In the genomic region with DNA sequence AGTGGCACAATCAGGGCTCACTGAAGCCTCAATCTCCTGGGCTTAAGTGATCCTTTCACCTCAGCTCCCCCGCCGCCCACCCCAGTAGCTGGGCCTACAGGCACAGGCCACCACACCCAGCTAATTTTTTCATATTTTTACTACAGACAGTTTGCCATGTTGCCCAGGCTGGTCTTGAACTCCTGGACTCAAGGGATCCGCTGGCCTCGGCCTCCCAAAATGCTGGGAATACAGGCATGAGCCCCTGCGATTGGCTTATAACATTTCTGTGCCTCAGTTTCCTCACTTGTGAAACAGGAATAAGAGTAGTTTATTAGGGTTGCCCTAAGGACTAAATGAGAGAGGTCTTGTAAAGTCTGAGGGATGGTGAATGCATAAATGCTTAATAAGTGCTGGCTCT, we compare ENCODE assay signal across 25 cellular contexts. TPM values are rescaled to one million over a fixed set of nuclear protein-coding genes. Genes with fewer than 3 reads are reported as not detected.
DNase-seq lines count a peak whose midpoint lies in the region; ATAC-seq and TF ChIP-seq lines count a peak whose summit lies in the region.
"Had no signal": no experiment of that assay in that cellular context is flagged by ENCODE, and none has a peak within 500 bp of the region (broad histone marks: within the 10 kb centered on the region; RNA-seq: fewer than 3 reads in every experiment).

No MANE protein-coding gene starts in this region.

- DNase-seq in activated CD4-positive, alpha-beta T cell treated with anti-CD3 and anti-CD28 coated beads, Interleukin-2, amount 10 ng/mL, durations not matched to agents 24 days and 14 days, result no peak
- DNase-seq in activated CD4-positive, alpha-beta T cell treated with anti-CD3 and anti-CD28 coated beads for 1 hour, result no peak
- DNase-seq in glutamatergic neuron, result no peak
- DNase-seq in stomach, result no peak
- no peak for DNase-seq in BE2C
- DNase-seq in cardiac septum (ENCODE audit: low spot score), result no peak
- DNase-seq: 8988T; activated CD4-positive, alpha-beta T cell treated with anti-CD3 and anti-CD28 coated beads for 36 hours; activated CD8-positive, alpha-beta memory T cell treated with anti-CD3 and anti-CD28 coated beads for 24 hours; activated naive CD4-positive, alpha-beta T cell treated with anti-CD3 and anti-CD28 coated beads, Interleukin-2, amount 10 ng/mL, durations not matched to agents 7 days and 5 days; activated T-cell treated with anti-CD3 and anti-CD28 coated beads, Interleukin-2, amount 50 U/mL, for 24 hours; CD8-positive, alpha-beta T cell; central memory CD4-positive, alpha-beta T cell; naive thymus-derived CD4-positive, alpha-beta T cell; NCI-H1694; NCI-H510A treated with DMSO at 0.1 percent for 48 hours; stimulated activated CD4-positive, alpha-beta T cell treated with anti-CD3 and anti-CD28 coated beads, Interleukin-15, amount 100 ng/mL, for 24 hours; T-helper 1 cell; trophoblast cell had no signal

- H3K27me3 Mint-ChIP-seq in activated CD4-positive, alpha-beta T cell treated with anti-CD3 and anti-CD28 coated beads, Interleukin-2, amount 10 ng/mL, durations not matched to agents 24 days and 14 days, result peaks cover 28% of the 10 kb centered on the region
- peaks cover 5% of the 10 kb centered on the region for H3K27me3 Mint-ChIP-seq in glutamatergic neuron (ENCODE audit: unreplicated experiment)

- H3K36me3 Mint-ChIP-seq in activated CD4-positive, alpha-beta T cell treated with anti-CD3 and anti-CD28 coated beads, Interleukin-2, amount 10 ng/mL, durations not matched to agents 24 days and 14 days (ENCODE audit: low read depth), result no peaks in the 10 kb centered on the region
- H3K36me3 Mint-ChIP-seq in glutamatergic neuron (ENCODE audit: unreplicated experiment), result no peaks in the 10 kb centered on the region
- H3K36me3 Mint-ChIP-seq: activated naive CD4-positive, alpha-beta T cell treated with anti-CD3 and anti-CD28 coated beads, Interleukin-2, amount 10 ng/mL, durations not matched to agents 7 days and 5 days; CD8-positive, alpha-beta T cell; memory B cell; naive thymus-derived CD4-positive, alpha-beta T cell had no signal

- H3K27me3 ChIP-seq in stomach (peaks cover 0 to 11% (median 0%) of the 10 kb centered on the region in 3 donors), BE2C (no peaks in the 10 kb centered on the region)
- H3K27me3 ChIP-seq: ascending aorta, pancreas had no signal

- TF ChIP-seq EP300 in stomach (IDR thresholded peaks at IDR 0.05), result no peak

- H3K36me3 ChIP-seq in stomach (no peaks in the 10 kb centered on the region), BE2C (no peaks in the 10 kb centered on the region)
- H3K36me3 ChIP-seq: ascending aorta, pancreas had no signal

- H3K9me3 ChIP-seq in stomach (no peaks in the 10 kb centered on the region), BE2C (no peaks in the 10 kb centered on the region)
- H3K9me3 ChIP-seq: ascending aorta, pancreas had no signal

- TF ChIP-seq POLR2A in stomach (IDR thresholded peaks at IDR 0.05), result no peak

- H3K4me1 ChIP-seq in stomach, result peaks cover 7 to 21% (median 19%) of the 10 kb centered on the region in 4 donors
- H3K4me1 ChIP-seq in BE2C, result peaks cover 5% of the 10 kb centered on the region; the same call in 1 of the 2 replicates

- intact Hi-C loops in activated CD4-positive, alpha-beta T cell treated with anti-CD3 and anti-CD28 coated beads, Interleukin-2, amount 10 ng/mL, durations not matched to agents 24 days and 14 days (cut with micrococcal nuclease), result no loop called here
- intact Hi-C loops in stomach (cut with DNase I; ENCODE audit: low total_unique reads) (no loop called here), cardiac septum (cut with DNase I) (no loop called here)

- H3K27ac Mint-ChIP-seq in activated CD4-positive, alpha-beta T cell treated with anti-CD3 and anti-CD28 coated beads, Interleukin-2, amount 10 ng/mL, durations not matched to agents 24 days and 14 days, result no peak overlapping the region
- H3K27ac Mint-ChIP-seq in glutamatergic neuron (ENCODE audit: unreplicated experiment), result no peak overlapping the region
- H3K27ac Mint-ChIP-seq: activated CD4-positive, alpha-beta T cell treated with anti-CD3 and anti-CD28 coated beads for 36 hours; activated naive CD4-positive, alpha-beta T cell treated with anti-CD3 and anti-CD28 coated beads, Interleukin-2, amount 10 ng/mL, durations not matched to agents 7 days and 5 days; activated T-cell treated with anti-CD3 and anti-CD28 coated beads, Interleukin-2, amount 50 U/mL, for 24 hours; CD8-positive, alpha-beta T cell; memory B cell; naive thymus-derived CD4-positive, alpha-beta T cell had no signal

- H3K4me3 Mint-ChIP-seq in activated CD4-positive, alpha-beta T cell treated with anti-CD3 and anti-CD28 coated beads, Interleukin-2, amount 10 ng/mL, durations not matched to agents 24 days and 14 days, result peak overlapping the region; percentile 1
- peak overlapping the region; percentile 68 for H3K4me3 Mint-ChIP-seq in glutamatergic neuron (ENCODE audit: unreplicated experiment)
- H3K4me3 Mint-ChIP-seq: activated CD4-positive, alpha-beta T cell treated with anti-CD3 and anti-CD28 coated beads for 36 hours; activated naive CD4-positive, alpha-beta T cell treated with anti-CD3 and anti-CD28 coated beads, Interleukin-2, amount 10 ng/mL, durations not matched to agents 7 days and 5 days; activated T-cell treated with anti-CD3 and anti-CD28 coated beads, Interleukin-2, amount 50 U/mL, for 24 hours; CD8-positive, alpha-beta T cell; memory B cell had no signal

- peak overlapping the region in 3 of 4 donors; percentile 53 to 62 (median 62) for H3K4me3 ChIP-seq in stomach
- no peak overlapping the region for H3K4me3 ChIP-seq in BE2C (ENCODE audit: low read depth, low read length)

- TF ChIP-seq CTCF in VCaP (conservative IDR thresholded peaks at IDR 0.05), result no peak
- TF ChIP-seq CTCF in glutamatergic neuron (IDR thresholded peaks at IDR 0.05; ENCODE audit: partially characterized antibody, unreplicated experiment), result no peak
- TF ChIP-seq CTCF in stomach (IDR thresholded peaks at IDR 0.05), result no peak
- no peak for TF ChIP-seq CTCF in BE2C (IDR thresholded peaks at IDR 0.05; ENCODE audit: low read depth, low read length)

- H3K27ac ChIP-seq in VCaP, result peak overlapping the region; percentile 92
- peak overlapping the region in 2 of 5 donors; percentile 86 to 89 for H3K27ac ChIP-seq in stomach
- H3K27ac ChIP-seq: ascending aorta, pancreas had no signal

- no peaks in the 10 kb centered on the region for H3K4me1 Mint-ChIP-seq in activated CD4-positive, alpha-beta T cell treated with anti-CD3 and anti-CD28 coated beads, Interleukin-2, amount 10 ng/mL, durations not matched to agents 24 days and 14 days
- H3K4me1 Mint-ChIP-seq in glutamatergic neuron (ENCODE audit: low read depth, unreplicated experiment), result no peaks in the 10 kb centered on the region
- H3K4me1 Mint-ChIP-seq: memory B cell had no signal

- 80 to 92% (median 91%) methylated on average over 5 of the region's 5 CpGs for WGBS in stomach, 5 donors

- no peaks in the 10 kb centered on the region for H3K9me3 Mint-ChIP-seq in activated CD4-positive, alpha-beta T cell treated with anti-CD3 and anti-CD28 coated beads, Interleukin-2, amount 10 ng/mL, durations not matched to agents 24 days and 14 days
- no peaks in the 10 kb centered on the region for H3K9me3 Mint-ChIP-seq in glutamatergic neuron (ENCODE audit: unreplicated experiment)
- H3K9me3 Mint-ChIP-seq: activated naive CD4-positive, alpha-beta T cell treated with anti-CD3 and anti-CD28 coated beads, Interleukin-2, amount 10 ng/mL, durations not matched to agents 7 days and 5 days; activated T-cell treated with anti-CD3 and anti-CD28 coated beads, Interleukin-2, amount 50 U/mL, for 24 hours; CD8-positive, alpha-beta T cell; memory B cell had no signal

- no peak for ATAC-seq in HG03039 (IDR thresholded peaks at IDR 0.05; ENCODE audit: unreplicated experiment)
- ATAC-seq: activated CD4-positive, alpha-beta T cell treated with anti-CD3 and anti-CD28 coated beads for 36 hours; CD8-positive, alpha-beta T cell; naive thymus-derived CD4-positive, alpha-beta T cell had no signal

RNA-seq across cellular contexts. Expression of a gene that starts 1.2 kb away (rescaled TPM):
- not detected in 2 replicates for total RNA-seq in activated CD4-positive, alpha-beta T cell treated with anti-CD3 and anti-CD28 coated beads, Interleukin-2, amount 10 ng/mL, durations not matched to agents 24 days and 14 days
- 2.0 TPM for total RNA-seq in glutamatergic neuron (ENCODE audit: unreplicated experiment)
- total RNA-seq in stomach, result 1 to 10 TPM in 2 of 5 donors, under 1 TPM in 1, not detected in 2; 0.89 to 6.2 (median 1.7) TPM
- polyA plus RNA-seq in stomach, result under 1 TPM; 0.31 to 0.76 (median 0.60) TPM
- polyA plus RNA-seq in BE2C (2012; ENCODE audit: insufficient read depth, insufficient read length, low read depth), result 3.0 TPM
- total RNA-seq in cardiac septum, result 0.22 TPM
- total RNA-seq: activated CD4-positive, alpha-beta T cell treated with anti-CD3 and anti-CD28 coated beads for 36 hours; ascending aorta; CD8-positive, alpha-beta T cell; LHCN-M2; naive thymus-derived CD4-positive, alpha-beta T cell had no signal
- polyA plus RNA-seq: naive thymus-derived CD4-positive, alpha-beta T cell had no signal
